Comparison of ENCODE assay signal across 8 cellular contexts in the genomic region with DNA sequence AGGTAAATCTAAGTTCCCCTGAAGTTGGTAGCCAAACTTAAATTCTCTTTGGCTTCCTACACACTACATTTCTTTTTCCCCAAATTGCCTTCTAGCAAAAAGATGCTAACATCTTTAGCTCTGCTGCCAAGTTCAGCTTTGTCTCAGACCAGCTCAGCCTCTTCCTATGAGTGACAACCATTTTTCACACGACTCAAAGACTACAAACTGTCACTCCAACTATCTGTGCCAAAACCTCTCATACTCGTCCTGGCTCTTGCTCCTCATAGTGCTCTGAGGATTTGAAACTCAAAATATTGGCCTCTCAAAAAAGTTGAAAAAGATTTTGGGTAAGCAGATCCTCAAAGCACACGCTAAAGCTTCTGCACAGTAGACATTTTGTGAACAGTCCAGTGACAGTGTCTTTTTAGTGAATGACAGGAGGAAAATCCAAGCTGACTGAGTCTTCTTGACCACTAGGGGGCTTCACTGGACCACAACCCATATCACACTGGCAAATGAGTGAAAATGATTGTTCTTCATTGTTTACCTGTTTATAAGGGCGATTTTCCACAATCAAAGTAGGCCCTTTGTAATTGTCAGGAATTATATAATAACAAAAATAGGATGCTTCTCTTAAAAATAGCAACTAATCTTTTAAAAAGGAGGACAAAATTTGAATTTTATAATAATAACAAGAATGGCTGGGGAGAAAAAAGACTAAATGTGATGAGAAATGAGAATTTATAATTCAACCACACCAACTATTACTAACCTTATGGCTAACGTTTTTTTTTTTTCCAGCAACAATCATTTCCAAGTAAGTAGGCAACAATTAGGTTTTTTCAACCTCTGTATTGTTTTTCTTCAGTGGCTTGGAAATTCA.
A peak's percentile ranks its signal among the peaks of the same experiment; 100 is the strongest.
DNase-seq lines count a peak whose midpoint lies in the region; ATAC-seq, FAIRE-seq and TF ChIP-seq lines count a peak whose summit lies in the region.

No MANE protein-coding gene starts in this region.

- TF ChIP-seq POLR2A in right lobe of liver (IDR thresholded peaks at IDR 0.05), result no peak

- TF ChIP-seq CTCF in D721Med (IDR thresholded peaks at IDR 0.05; ENCODE audit: insufficient read depth, missing control alignments), result peak; percentile 93
- TF ChIP-seq CTCF in MM.1S (IDR thresholded peaks at IDR 0.05; ENCODE audit: low read length), result peak; percentile 77
- peak; percentile 72 to 85 (median 80) for TF ChIP-seq CTCF in right lobe of liver (IDR thresholded peaks at IDR 0.05)

- no peaks in the 10 kb centered on the region for H3K4me1 ChIP-seq in MM.1S (ENCODE audit: low read length)
- peaks cover 0 to 1% (median 0%) of the 10 kb centered on the region in 4 donors for H3K4me1 ChIP-seq in right lobe of liver

- H3K9me2 ChIP-seq in MM.1S (replicated peaks; ENCODE audit: insufficient read depth, low read length), result no peaks in the 10 kb centered on the region

- peak; percentile 61 for ATAC-seq in GM19463 (IDR thresholded peaks at IDR 0.05; ENCODE audit: unreplicated experiment)
- peak; percentile 91 for ATAC-seq in SK-N-SH treated with all-trans-retinoic acid at 6 μM for 48 hours
- peak; percentile 94 to 95 (median 94) for ATAC-seq in right lobe of liver
- ATAC-seq in GM21737 (IDR thresholded peaks at IDR 0.05; ENCODE audit: unreplicated experiment), result no peak

- DNase-seq in D721Med (ENCODE audit: insufficient read length, low spot score), result peak; percentile 29
- peak; percentile 52 for DNase-seq in MM.1S
- DNase-seq in right lobe of liver, result no peak
- no peak for DNase-seq in NK-92 (lab: John Stamatoyannopoulos, UW; ENCODE audit: unreplicated experiment)

- FAIRE-seq in D721Med (lab: Jason Lieb, UNC), result no peak

- H3K27me3 ChIP-seq in MM.1S (replicated peaks; ENCODE audit: insufficient read depth, low read length) (no peaks in the 10 kb centered on the region), right lobe of liver (no peaks in the 10 kb centered on the region)

- no peaks in the 10 kb centered on the region for H3K9me3 ChIP-seq in MM.1S (replicated peaks; ENCODE audit: insufficient read depth, low read length)
- H3K9me3 ChIP-seq in right lobe of liver, result no peaks in the 10 kb centered on the region

- no peak overlapping the region for H3K4me3 ChIP-seq in MM.1S (ENCODE audit: low read length)
- H3K4me3 ChIP-seq in right lobe of liver, result no peak overlapping the region

- intact Hi-C loops in right lobe of liver (cut with DNase I), result loop anchor here in 1 of 2 donors (10.0 kb wide), 1 partner anchor 363 kb away; no protein-coding TSS in a partner anchor

- no peaks in the 10 kb centered on the region; the same call in 1 of the 2 replicates for H3K36me3 ChIP-seq in MM.1S (replicated peaks; ENCODE audit: insufficient read depth, low read length)
- H3K36me3 ChIP-seq in right lobe of liver, result peaks cover 0 to under 1% (median 0%) of the 10 kb centered on the region in 4 donors

- WGBS in right lobe of liver (ENCODE audit: insufficient coverage, low coverage, low lambda C conversion rate, missing lambda C conversion rate), result 25% methylated on average over 5 of the region's 5 CpGs

- no peaks in the 10 kb centered on the region for H4K20me1 ChIP-seq in MM.1S (ENCODE audit: insufficient read depth, low read length)

- H3K27ac ChIP-seq in MM.1S (ENCODE audit: low read length) (no peak overlapping the region), cingulate gyrus (ENCODE audit: low read depth, low read length) (peak overlapping the region; percentile 54), right lobe of liver (peak overlapping the region in 1 of 3 donors; percentile 20)

- no peaks in the 10 kb centered on the region for H3F3A ChIP-seq in MM.1S (ENCODE audit: insufficient read depth, low read length)

- H3K79me2 ChIP-seq in MM.1S (ENCODE audit: low read length), result no peaks in the 10 kb centered on the region

- no peak overlapping the region for H2AFZ ChIP-seq in MM.1S (ENCODE audit: low read length)

- H3K9ac ChIP-seq in MM.1S (ENCODE audit: low read length), result no peak overlapping the region

- no peak overlapping the region for H3K4me2 ChIP-seq in MM.1S (ENCODE audit: low read depth, low read length)

TF ChIP-seq in SK-N-SH treated with all-trans-retinoic acid at 6 μM for 48 hours, 23 proteins besides CTCF, POLR2A, EP300 and RAD21:
- TF ChIP-seq, protein P1, sequence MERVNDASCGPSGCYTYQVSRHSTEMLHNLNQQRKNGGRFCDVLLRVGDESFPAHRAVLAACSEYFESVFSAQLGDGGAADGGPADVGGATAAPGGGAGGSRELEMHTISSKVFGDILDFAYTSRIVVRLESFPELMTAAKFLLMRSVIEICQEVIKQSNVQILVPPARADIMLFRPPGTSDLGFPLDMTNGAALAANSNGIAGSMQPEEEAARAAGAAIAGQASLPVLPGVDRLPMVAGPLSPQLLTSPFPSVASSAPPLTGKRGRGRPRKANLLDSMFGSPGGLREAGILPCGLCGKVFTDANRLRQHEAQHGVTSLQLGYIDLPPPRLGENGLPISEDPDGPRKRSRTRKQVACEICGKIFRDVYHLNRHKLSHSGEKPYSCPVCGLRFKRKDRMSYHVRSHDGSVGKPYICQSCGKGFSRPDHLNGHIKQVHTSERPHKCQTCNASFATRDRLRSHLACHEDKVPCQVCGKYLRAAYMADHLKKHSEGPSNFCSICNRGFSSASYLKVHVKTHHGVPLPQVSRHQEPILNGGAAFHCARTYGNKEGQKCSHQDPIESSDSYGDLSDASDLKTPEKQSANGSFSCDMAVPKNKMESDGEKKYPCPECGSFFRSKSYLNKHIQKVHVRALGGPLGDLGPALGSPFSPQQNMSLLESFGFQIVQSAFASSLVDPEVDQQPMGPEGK (CRISPR knock-in tag; IDR thresholded peaks at IDR 0.05; ENCODE audit: borderline replicate concordance), result no peak
- TF ChIP-seq ZFP3 (CRISPR knock-in tag; IDR thresholded peaks at IDR 0.05) (no peak), ZC3H10 (CRISPR knock-in tag; IDR thresholded peaks at IDR 0.05) (no peak), CSRNP3 (CRISPR knock-in tag; IDR thresholded peaks at IDR 0.05) (no peak), ZFP30 (CRISPR knock-in tag; IDR thresholded peaks at IDR 0.05) (no peak), TOX (CRISPR knock-in tag; IDR thresholded peaks at IDR 0.05; ENCODE audit: borderline replicate concordance) (no peak), ZNF8 (CRISPR knock-in tag; IDR thresholded peaks at IDR 0.05) (no peak)
- TF ChIP-seq, protein P2, sequence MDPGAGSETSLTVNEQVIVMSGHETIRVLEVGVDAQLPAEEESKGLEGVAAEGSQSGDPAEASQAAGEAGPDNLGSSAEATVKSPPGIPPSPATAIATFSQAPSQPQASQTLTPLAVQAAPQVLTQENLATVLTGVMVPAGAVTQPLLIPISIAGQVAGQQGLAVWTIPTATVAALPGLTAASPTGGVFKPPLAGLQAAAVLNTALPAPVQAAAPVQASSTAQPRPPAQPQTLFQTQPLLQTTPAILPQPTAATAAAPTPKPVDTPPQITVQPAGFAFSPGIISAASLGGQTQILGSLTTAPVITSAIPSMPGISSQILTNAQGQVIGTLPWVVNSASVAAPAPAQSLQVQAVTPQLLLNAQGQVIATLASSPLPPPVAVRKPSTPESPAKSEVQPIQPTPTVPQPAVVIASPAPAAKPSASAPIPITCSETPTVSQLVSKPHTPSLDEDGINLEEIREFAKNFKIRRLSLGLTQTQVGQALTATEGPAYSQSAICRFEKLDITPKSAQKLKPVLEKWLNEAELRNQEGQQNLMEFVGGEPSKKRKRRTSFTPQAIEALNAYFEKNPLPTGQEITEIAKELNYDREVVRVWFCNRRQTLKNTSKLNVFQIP (CRISPR knock-in tag; IDR thresholded peaks at IDR 0.05; ENCODE audit: borderline replicate concordance, low read depth), result no peak
TF ChIP-seq in SK-N-SH treated with all-trans-retinoic acid at 6 μM for 48 hours: peak in this region for 0.

Comparison
In these comparisons a context has a peak if more than half of its experiments do, and no peak if none do; other contexts are left out.
1. DNase-seq: peak in D721Med (single experiment) and MM.1S (single experiment); none in right lobe of liver (0 of 3) and NK-92 (single experiment).
2. Peak in every context shown above with its lines, with median percentiles within 50 percentile points of each other: CTCF ChIP-seq.